Comparison of ENCODE assay signal across 10 cellular contexts in genomic region chr16:19328364-19328763, GRCh38. TPM values are rescaled to one million over a fixed set of nuclear protein-coding genes. Genes with fewer than 3 reads are reported as not detected.
"Had no signal": no experiment of that assay in that cellular context is flagged by ENCODE, and none has a peak within 500 bp of the region (broad histone marks: within the 10 kb centered on the region; RNA-seq: fewer than 3 reads in every experiment).

No MANE protein-coding gene starts in this region.

- H3K27ac ChIP-seq: HL-60, KMS-11 had no signal

- H3K4me3 Mint-ChIP-seq: IgD-negative memory B cell had no signal

- DNase-seq: IMR-90, KBM-7, KG1 had no signal

- H3K27ac Mint-ChIP-seq: IgD-negative memory B cell had no signal

- H3K27me3 Mint-ChIP-seq: IgD-negative memory B cell had no signal

- H3K4me3 ChIP-seq: K562 had no signal

- ATAC-seq: HepG2, K562 had no signal

RNA-seq across cellular contexts. Expression of gene CLEC19A, which starts 42.8 kb away (rescaled TPM):
- total RNA-seq: HepG2, HT-29, HT1080, IMR-90, K562 had no signal
